20 cellular contexts compared by ENCODE assay signal in the genomic region with DNA sequence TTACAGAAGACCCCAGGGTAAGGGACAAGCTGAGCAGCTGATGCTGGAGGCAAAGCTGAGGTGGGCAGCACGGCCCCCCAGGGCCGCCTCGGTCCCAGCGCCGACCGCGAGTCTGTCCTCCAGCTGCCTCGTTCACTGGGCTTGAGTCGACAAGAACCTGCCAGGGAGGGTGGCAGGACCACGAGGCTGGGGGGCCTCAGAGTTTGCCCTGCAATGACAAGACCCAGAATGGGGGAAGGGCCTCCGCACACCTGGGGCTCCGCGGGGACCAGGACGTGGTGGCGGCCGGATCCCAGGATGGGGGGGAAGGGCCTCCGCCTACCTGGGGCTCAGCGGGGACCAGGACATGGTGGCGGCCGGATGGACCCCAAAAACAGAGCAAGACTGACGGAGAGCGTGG.
"Had no signal": no experiment of that assay in that cellular context is flagged by ENCODE, and none has a peak within 500 bp of the region (broad histone marks: within the 10 kb centered on the region; RNA-seq: fewer than 3 reads in every experiment).

No MANE protein-coding gene starts in this region.

- H3K4me3 ChIP-seq: dorsolateral prefrontal cortex, left ventricle myocardium inferior, lung, mucosa of descending colon, pancreas, right atrium auricular region, sigmoid colon, testis, tibial nerve, upper lobe of left lung had no signal

- ATAC-seq: left colon; mucosa of descending colon; pancreas; stimulated activated memory B cell treated with anti-CD40 and anti-IgM and Interleukin-4, amounts not matched to agents 10 μg/mL and 1 μg/mL and 100 μg/mL, for 72 hours; stimulated activated naive CD8-positive, alpha-beta T cell treated with anti-CD3 and anti-CD28 coated beads, Interleukin-15, Interleukin-2, amounts not matched to agents 100 U/mL and 50 U/mL, for 24 hours had no signal

- H3K36me3 ChIP-seq: left ventricle myocardium inferior, pancreas, right atrium auricular region, sigmoid colon, tibial nerve, upper lobe of left lung had no signal

- H3K9me3 ChIP-seq: left ventricle myocardium inferior, mucosa of descending colon, pancreas, right atrium auricular region, sigmoid colon, testis, tibial nerve, upper lobe of left lung had no signal

- DNase-seq: central memory CD4-positive, alpha-beta T cell; effector CD4-positive, alpha-beta T cell; left colon; left ventricle myocardium inferior; naive thymus-derived CD4-positive, alpha-beta T cell; occipital lobe; sigmoid colon; stimulated activated CD4-positive, alpha-beta T cell treated with anti-CD3 and anti-CD28 coated beads, Interleukin-2, amount 100 ng/mL, for 24 hours; stimulated activated CD4-positive, alpha-beta T cell treated with anti-CD3 and anti-CD28 coated beads, Interleukin-4, amount 100 ng/mL, for 24 hours; stimulated activated naive CD8-positive, alpha-beta T cell treated with anti-CD3 and anti-CD28 coated beads, Interleukin-15, Interleukin-2, amounts not matched to agents 100 U/mL and 50 U/mL, for 24 hours; substantia nigra; testis had no signal

- H3K27ac ChIP-seq: pancreas, testis, upper lobe of left lung had no signal

- H3K27me3 ChIP-seq: right atrium auricular region, sigmoid colon, testis, tibial nerve, upper lobe of left lung had no signal
